Comparison of ENCODE assay signal across 1 cellular context in genomic region chr19:50906217-50906616, GRCh38.
TF ChIP-seq lines count a peak whose summit lies in the region.

No MANE protein-coding gene starts in this region.

TF ChIP-seq in K562, 482 proteins besides CTCF, POLR2A, EP300 and RAD21 (continued from another document):
- TF ChIP-seq EZH2 (IDR thresholded peaks at IDR 0.05; ENCODE audit: borderline replicate concordance, low read depth, low read length) (no peak), TRIM28 (IDR thresholded peaks at IDR 0.05) (no peak), ZNF143 (CRISPR knock-in tag; IDR thresholded peaks at IDR 0.05) (no peak), NFATC3 (IDR thresholded peaks at IDR 0.05) (no peak), XRCC3 (IDR thresholded peaks at IDR 0.05) (no peak), ZFP36 (IDR thresholded peaks at IDR 0.05; ENCODE audit: low read depth, low read length, partially characterized antibody) (peak; percentile 40), STAT5B (CRISPR knock-in tag; IDR thresholded peaks at IDR 0.05) (no peak), TFAP4 (CRISPR knock-in tag; IDR thresholded peaks at IDR 0.05; ENCODE audit: borderline replicate concordance) (no peak), GTF2F1 (IDR thresholded peaks at IDR 0.05; ENCODE audit: low read depth, low read length) (no peak), VEZF1 (CRISPR knock-in tag; IDR thresholded peaks at IDR 0.05) (peak; percentile 21; the same call in 1 of the 2 replicates), SMC3 (conservative IDR thresholded peaks at IDR 0.05; ENCODE audit: insufficient read depth, low read depth, low read length) (peak; percentile 38; the same call in 1 of the 2 replicates), BHLHE40 (IDR thresholded peaks at IDR 0.05; ENCODE audit: low read length) (peak; percentile 70), RBM15 (IDR thresholded peaks at IDR 0.05; ENCODE audit: insufficient read depth, low read length) (no peak), NCOA2 (IDR thresholded peaks at IDR 0.05; ENCODE audit: partially characterized antibody in 2 of 2) (no peak), CTCFL (IDR thresholded peaks at IDR 0.05; ENCODE audit: borderline replicate concordance, insufficient read depth, low read depth, low read length, poor library complexity, severe bottlenecking) (peak; percentile 69)
- TF ChIP-seq, protein P1, sequence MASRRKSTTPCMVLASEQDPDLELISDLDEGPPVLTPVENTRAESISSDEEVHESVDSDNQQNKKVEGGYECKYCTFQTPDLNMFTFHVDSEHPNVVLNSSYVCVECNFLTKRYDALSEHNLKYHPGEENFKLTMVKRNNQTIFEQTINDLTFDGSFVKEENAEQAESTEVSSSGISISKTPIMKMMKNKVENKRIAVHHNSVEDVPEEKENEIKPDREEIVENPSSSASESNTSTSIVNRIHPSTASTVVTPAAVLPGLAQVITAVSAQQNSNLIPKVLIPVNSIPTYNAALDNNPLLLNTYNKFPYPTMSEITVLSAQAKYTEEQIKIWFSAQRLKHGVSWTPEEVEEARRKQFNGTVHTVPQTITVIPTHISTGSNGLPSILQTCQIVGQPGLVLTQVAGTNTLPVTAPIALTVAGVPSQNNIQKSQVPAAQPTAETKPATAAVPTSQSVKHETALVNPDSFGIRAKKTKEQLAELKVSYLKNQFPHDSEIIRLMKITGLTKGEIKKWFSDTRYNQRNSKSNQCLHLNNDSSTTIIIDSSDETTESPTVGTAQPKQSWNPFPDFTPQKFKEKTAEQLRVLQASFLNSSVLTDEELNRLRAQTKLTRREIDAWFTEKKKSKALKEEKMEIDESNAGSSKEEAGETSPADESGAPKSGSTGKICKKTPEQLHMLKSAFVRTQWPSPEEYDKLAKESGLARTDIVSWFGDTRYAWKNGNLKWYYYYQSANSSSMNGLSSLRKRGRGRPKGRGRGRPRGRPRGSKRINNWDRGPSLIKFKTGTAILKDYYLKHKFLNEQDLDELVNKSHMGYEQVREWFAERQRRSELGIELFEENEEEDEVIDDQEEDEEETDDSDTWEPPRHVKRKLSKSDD (conservative IDR thresholded peaks at IDR 0.05; ENCODE audit: low read length) = no peak
TF ChIP-seq in K562: peak in this region for 5.
